In genomic region chr2:130336877-130337734, GRCh38 we compare ENCODE assay signal across 9 cellular contexts. TPM values are rescaled to one million over a fixed set of nuclear protein-coding genes. Genes with fewer than 3 reads are reported as not detected.
DNase-seq lines count a peak whose midpoint lies in the region; ATAC-seq, FAIRE-seq and TF ChIP-seq lines count a peak whose summit lies in the region.
"Had no signal": no experiment of that assay in that cellular context is flagged by ENCODE, and none has a peak within 500 bp of the region (broad histone marks: within the 10 kb centered on the region; RNA-seq: fewer than 3 reads in every experiment).

No MANE protein-coding gene starts in this region.

- no peaks in the 10 kb centered on the region for H3K9me3 Mint-ChIP-seq in activated naive CD4-positive, alpha-beta T cell treated with anti-CD3 and anti-CD28 coated beads for 36 hours
- peaks cover 11% of the 10 kb centered on the region for H3K9me3 Mint-ChIP-seq in neural progenitor cell

- H4K20me1 ChIP-seq in HCT116 (ENCODE audit: insufficient read depth) = no peaks in the 10 kb centered on the region
- H4K20me1 ChIP-seq in neural progenitor cell (ENCODE audit: low read depth) = no peaks in the 10 kb centered on the region

- H3K36me3 Mint-ChIP-seq in activated naive CD4-positive, alpha-beta T cell treated with anti-CD3 and anti-CD28 coated beads for 36 hours (ENCODE audit: low read depth) = peaks cover 19% of the 10 kb centered on the region
- H3K36me3 Mint-ChIP-seq in neural progenitor cell = peaks cover 19% of the 10 kb centered on the region

- H3F3A ChIP-seq in neural progenitor cell (ENCODE audit: low read depth) = peaks cover 8% of the 10 kb centered on the region

- H3K27me3 Mint-ChIP-seq in activated naive CD4-positive, alpha-beta T cell treated with anti-CD3 and anti-CD28 coated beads for 36 hours (ENCODE audit: low read depth) = peaks cover 4% of the 10 kb centered on the region
- H3K27me3 Mint-ChIP-seq in neural progenitor cell (ENCODE audit: insufficient read depth, low read depth) = peaks cover 30% of the 10 kb centered on the region

- BruUV-seq in HCT116 (replicated peaks; lab: Mats Ljungman, UMichigan) = no TSS peak

- RAD21 ChIA-PET in HCT116 (lab: Charles Lee; ENCODE audit: low non-redundant PET in 1 of 2, low total read pairs in 2 of 2, uncharacterized antibody in 2 of 2, unreplicated experiment in 2 of 2) = no interaction called here

- H3K4me3 ChIP-seq in AG09309 (ENCODE audit: control insufficient read depth, low read depth, low read length) (peak overlapping the region; percentile 21), HCT116 (replicated peaks in 1 of 2; ENCODE audit: low read depth in 1 of 2, low read length in 2 of 2) (peak overlapping the region; percentile 34 to 53), NT2/D1 (ENCODE audit: insufficient read length, low read depth) (peak overlapping the region; percentile 56), neural progenitor cell (peak overlapping the region; percentile 69)
- H3K4me3 ChIP-seq: skin epidermis had no signal

- no peak for DNase-seq in AG09309 (ENCODE audit: low read depth)
- DNase-seq in HCT116 (ENCODE audit: low read depth, low spot score) = peak; percentile 79
- peak; percentile 67 for DNase-seq in NT2/D1 (ENCODE audit: low read depth, low spot score)
- DNase-seq in activated naive CD4-positive, alpha-beta T cell treated with anti-CD3 and anti-CD28 coated beads for 36 hours = peak; percentile 68
- DNase-seq in foreskin melanocyte = peak; percentile 63
- DNase-seq in neural progenitor cell (ENCODE audit: low spot score) = peak; percentile 90
- peak; percentile 82 for DNase-seq in urothelium cell line (ENCODE audit: low spot score)

- H3K36me3 ChIP-seq in HCT116 (ENCODE audit: control insufficient read depth in 1 of 2, insufficient read depth in 2 of 2, low read length in 2 of 2) (peaks cover 0 to 4% of the 10 kb centered on the region in 2 experiments; a peak in 2 of 4 replicates), NT2/D1 (ENCODE audit: insufficient read depth, insufficient read length, low read length) (peaks cover 22% of the 10 kb centered on the region), neural progenitor cell (no peaks in the 10 kb centered on the region)

- peak; percentile 2 for TF ChIP-seq CTCF in AG09309 (IDR thresholded peaks at IDR 0.05; ENCODE audit: control insufficient read depth, insufficient read depth, low read depth, low read length, missing control alignments)
- no peak for TF ChIP-seq CTCF in HCT116 (IDR thresholded peaks at IDR 0.05 in 2 of 3, conservative IDR thresholded peaks at IDR 0.05 in 1 of 3; ENCODE audit: borderline replicate concordance in 1 of 3, insufficient read depth in 1 of 3, low read depth in 2 of 3, low read length in 2 of 3)
- TF ChIP-seq CTCF in neural progenitor cell (IDR thresholded peaks at IDR 0.05) = no peak

- POLR2A ChIA-PET in HCT116 (lab: Charles Lee) = interaction anchor here (0.8 kb wide), 1 partner anchor 36 kb away, joined by 3 read pairs; no protein-coding TSS in a partner anchor

- no peak overlapping the region for H3K4me3 Mint-ChIP-seq in activated naive CD4-positive, alpha-beta T cell treated with anti-CD3 and anti-CD28 coated beads for 36 hours
- H3K4me3 Mint-ChIP-seq in neural progenitor cell = peak overlapping the region; percentile 89

- FAIRE-seq in urothelium cell line (lab: Jason Lieb, UNC) = no peak

- H3K4me1 ChIP-seq in HCT116 (ENCODE audit: control insufficient read depth in 1 of 2, insufficient read depth in 2 of 2, low read length in 2 of 2) = peaks cover 11 to 33% of the 10 kb centered on the region in 2 experiments
- no peaks in the 10 kb centered on the region for H3K4me1 ChIP-seq in NT2/D1 (ENCODE audit: insufficient read depth, insufficient read length)
- H3K4me1 ChIP-seq in neural progenitor cell = peaks cover 3% of the 10 kb centered on the region

- H3K4me2 ChIP-seq in HCT116 (ENCODE audit: low read length) (peak overlapping the region; percentile 90), neural progenitor cell (peak overlapping the region; percentile 80)

- ATAC-seq in HCT116 (peak; percentile 78), GM21786 (IDR thresholded peaks at IDR 0.05; ENCODE audit: unreplicated experiment) (no peak)

- peak overlapping the region; percentile 67 for H3K27ac Mint-ChIP-seq in activated naive CD4-positive, alpha-beta T cell treated with anti-CD3 and anti-CD28 coated beads for 36 hours
- H3K27ac Mint-ChIP-seq in neural progenitor cell = peak overlapping the region; percentile 99

- H3K79me2 ChIP-seq in HCT116 (ENCODE audit: insufficient read depth, low read length) (no peaks in the 10 kb centered on the region), neural progenitor cell (ENCODE audit: low read depth) (no peaks in the 10 kb centered on the region)

- H3K27ac ChIP-seq in HCT116 (ENCODE audit: low read depth, low read length) = peak overlapping the region; percentile 36
- no peak overlapping the region for H3K27ac ChIP-seq in neural progenitor cell
- H3K27ac ChIP-seq: skin epidermis had no signal

- H3K9ac ChIP-seq in HCT116 (ENCODE audit: low read length) = peak overlapping the region; percentile 25; the same call in 1 of the 2 replicates
- H3K9ac ChIP-seq in NT2/D1 (ENCODE audit: insufficient read length, low read depth) = peak overlapping the region; percentile 52
- H3K9ac ChIP-seq in neural progenitor cell = no peak overlapping the region

- no peaks in the 10 kb centered on the region for H3K9me3 ChIP-seq in HCT116 (ENCODE audit: control insufficient read depth in 1 of 2, insufficient read depth in 1 of 2, low read depth in 1 of 2, low read length in 2 of 2)
- peaks cover 9% of the 10 kb centered on the region; the same call in 1 of the 2 replicates for H3K9me3 ChIP-seq in NT2/D1 (ENCODE audit: insufficient read depth, low read length)
- H3K9me3 ChIP-seq in neural progenitor cell (ENCODE audit: low read depth) = no peaks in the 10 kb centered on the region

- H2AFZ ChIP-seq in HCT116 (ENCODE audit: low read depth, low read length, poor library complexity, severe bottlenecking) (peak overlapping the region; percentile 71), neural progenitor cell (replicated peaks) (peak overlapping the region; percentile 92)

- peaks cover 15% of the 10 kb centered on the region for H3K4me1 Mint-ChIP-seq in activated naive CD4-positive, alpha-beta T cell treated with anti-CD3 and anti-CD28 coated beads for 36 hours (ENCODE audit: low read depth)
- H3K4me1 Mint-ChIP-seq in neural progenitor cell = peaks cover 22% of the 10 kb centered on the region

- intact Hi-C loops in HCT116 (cut with micrococcal nuclease) = no loop called here
- intact Hi-C loops in activated naive CD4-positive, alpha-beta T cell treated with anti-CD3 and anti-CD28 coated beads for 36 hours (cut with micrococcal nuclease) = loop anchor here (10.0 kb wide), 2 partner anchors 182 to 412 kb away; no protein-coding TSS in a partner anchor

- no peaks in the 10 kb centered on the region for H3K9me2 ChIP-seq in HCT116 (ENCODE audit: insufficient read depth)

- CTCF ChIA-PET in HCT116 (lab: Charles Lee) = interaction anchor here (0.9 kb wide), 1 partner anchor 49 kb away, joined by 3 read pairs; no protein-coding TSS in a partner anchor
- CTCF ChIA-PET in activated naive CD4-positive, alpha-beta T cell treated with anti-CD3 and anti-CD28 coated beads for 36 hours (lab: Charles Lee) = no interaction called here

- no peak for TF ChIP-seq RAD21 in HCT116 (IDR thresholded peaks at IDR 0.05; ENCODE audit: low read depth)

- no peaks in the 10 kb centered on the region for H3K27me3 ChIP-seq in HCT116 (ENCODE audit: insufficient read depth, low read length)
- no peaks in the 10 kb centered on the region for H3K27me3 ChIP-seq in NT2/D1 (ENCODE audit: insufficient read depth, insufficient read length)
- peaks cover 2% of the 10 kb centered on the region for H3K27me3 ChIP-seq in neural progenitor cell

- TF ChIP-seq POLR2A in HCT116 (IDR thresholded peaks at IDR 0.05; ENCODE audit: borderline replicate concordance, extremely low read depth, insufficient read depth, insufficient read length) = peak; percentile 82

TF ChIP-seq in HCT116, 20 proteins besides CTCF, POLR2A, EP300 and RAD21 (continues in another document):
- TF ChIP-seq ATF3 (IDR thresholded peaks at IDR 0.05) (no peak), YY1 (IDR thresholded peaks at IDR 0.05; ENCODE audit: extremely low read depth, insufficient replicate concordance, low read depth, low read length) (peak; percentile 13), SP1 (IDR thresholded peaks at IDR 0.05; ENCODE audit: low read depth) (no peak), CEBPB (IDR thresholded peaks at IDR 0.05; ENCODE audit: low read depth) (no peak)

RNA-seq across cellular contexts. Expression of gene IMP4, which starts 5.6 kb away (rescaled TPM):
- total RNA-seq in HCT116 (2021; ENCODE audit: unreplicated experiment) (121 TPM), neural progenitor cell (ENCODE audit: low replicate concordance) (23.3 and 51.4 TPM in 2 replicates)
- 136 and 146 TPM in 2 replicates for polyA plus RNA-seq in HCT116 (2012)
- 100 to 1,000 TPM; 120 to 128 TPM for total RNA-seq in activated naive CD4-positive, alpha-beta T cell treated with anti-CD3 and anti-CD28 coated beads for 36 hours

RNA-seq across cellular contexts. Expression of gene PTPN18, which starts 18.8 kb away (rescaled TPM):
- 52.4 TPM for total RNA-seq in HCT116 (2021; ENCODE audit: unreplicated experiment)
- polyA plus RNA-seq in HCT116 (2012) = 27.1 and 27.9 TPM in 2 replicates
- 10 to 100 TPM; 24.7 to 25.3 TPM for total RNA-seq in activated naive CD4-positive, alpha-beta T cell treated with anti-CD3 and anti-CD28 coated beads for 36 hours
- 4.0 and 17.6 TPM in 2 replicates for total RNA-seq in neural progenitor cell (ENCODE audit: low replicate concordance)
